Comparison of ENCODE assay signal across 1 cellular context in genomic region chr2:36770542-36771287, GRCh38.
TF ChIP-seq lines count a peak whose summit lies in the region.

No MANE protein-coding gene starts in this region.

TF ChIP-seq in liver, 16 proteins besides CTCF, POLR2A, EP300 and RAD21 (continued from another document):
- no peak for TF ChIP-seq HNF4A (conservative IDR thresholded peaks at IDR 0.05)
- no peak for TF ChIP-seq RXRA (IDR thresholded peaks at IDR 0.05)
- no peak for TF ChIP-seq FOXA1 (IDR thresholded peaks at IDR 0.05)
- no peak for TF ChIP-seq NR2F2 (IDR thresholded peaks at IDR 0.05)
